10 cellular contexts compared by ENCODE assay signal in the genomic region with DNA sequence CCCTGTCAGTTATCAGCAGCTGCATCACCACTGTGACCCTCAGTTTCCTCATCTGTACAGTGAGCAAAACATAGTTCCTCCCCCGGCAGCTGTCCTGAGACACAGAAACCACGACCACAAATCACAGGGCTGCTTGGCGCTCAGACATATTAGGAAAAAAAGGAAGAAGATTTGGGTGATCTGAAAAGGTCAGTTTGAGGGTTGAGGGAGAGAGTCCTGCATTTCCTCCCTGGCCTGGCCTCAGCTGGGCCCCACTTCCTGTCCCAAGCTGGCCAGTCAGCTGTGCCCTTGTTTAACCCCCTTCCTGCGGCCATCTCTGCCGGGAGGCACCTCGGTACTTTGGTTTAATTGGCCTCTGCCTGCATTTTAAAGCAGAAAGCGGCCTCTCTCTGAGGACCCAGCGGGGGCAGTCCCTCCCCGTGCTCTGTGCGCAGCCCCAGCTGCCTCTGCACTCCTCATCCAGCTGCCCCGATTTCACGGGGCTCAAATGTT. TPM values are rescaled to one million over a fixed set of nuclear protein-coding genes. Genes with fewer than 3 reads are reported as not detected.
DNase-seq lines count a peak whose midpoint lies in the region; ATAC-seq and TF ChIP-seq lines count a peak whose summit lies in the region.
"Had no signal": no experiment of that assay in that cellular context is flagged by ENCODE, and none has a peak within 500 bp of the region (broad histone marks: within the 10 kb centered on the region; RNA-seq: fewer than 3 reads in every experiment).

No MANE protein-coding gene starts in this region.

- DNase-seq in GM23248 (no peak), T-helper 17 cell (no peak), right cardiac atrium (peak in 2 of 3 donors; percentile 74 to 80), spleen (no peak), NCI-H1694 (lab: John Stamatoyannopoulos, UW) (no peak), DMS79 (lab: John Stamatoyannopoulos, UW) (no peak)
- DNase-seq: islet precursor cell had no signal

- H3K9me3 ChIP-seq in GM23248 (ENCODE audit: low read depth) (no peaks in the 10 kb centered on the region), T-helper 17 cell (ENCODE audit: control insufficient read depth, low read length, poor library complexity, severe bottlenecking) (no peaks in the 10 kb centered on the region), right cardiac atrium (ENCODE audit: control insufficient read depth, low read length) (no peaks in the 10 kb centered on the region), spleen (no peaks in the 10 kb centered on the region)

- H3K27me3 Mint-ChIP-seq in T-helper 17 cell, result peaks cover 42% of the 10 kb centered on the region

- H3K27me3 ChIP-seq in GM23248 (replicated peaks; ENCODE audit: insufficient read depth) (no peaks in the 10 kb centered on the region), right cardiac atrium (ENCODE audit: control insufficient read depth, insufficient read depth) (no peaks in the 10 kb centered on the region), spleen (replicated peaks in 1 of 7) (peaks cover 0 to 36% (median 5%) of the 10 kb centered on the region in 7 donors)

- no peak overlapping the region for H3K27ac ChIP-seq in GM23248
- peak overlapping the region; percentile 61 for H3K27ac ChIP-seq in right cardiac atrium (ENCODE audit: low read length)
- peak overlapping the region; percentile 68 to 91 (median 88) for H3K27ac ChIP-seq in spleen
- H3K27ac ChIP-seq: VCaP had no signal

- H3K4me3 ChIP-seq in GM23248 (no peak overlapping the region), right cardiac atrium (ENCODE audit: low read length) (no peak overlapping the region), spleen (peak overlapping the region in 6 of 8 donors; percentile 15 to 65 (median 32))

- in situ Hi-C loops in GM23248 (cut with MboI), result no loop called here

- H2AFZ ChIP-seq in GM23248, result peak overlapping the region; percentile 55

- peaks cover 18% of the 10 kb centered on the region for H3K4me1 Mint-ChIP-seq in T-helper 17 cell

- peak overlapping the region; percentile 80 for H3K27ac Mint-ChIP-seq in T-helper 17 cell

- no peak for ATAC-seq in T-helper 17 cell
- ATAC-seq in right cardiac atrium, result peak; percentile 2 to 22
- ATAC-seq in GM21723 (IDR thresholded peaks at IDR 0.05; ENCODE audit: unreplicated experiment), result no peak
- no peak for ATAC-seq in HG02623 (IDR thresholded peaks at IDR 0.05; ENCODE audit: unreplicated experiment)

- H3K9me2 ChIP-seq in GM23248 (ENCODE audit: insufficient read depth), result no peaks in the 10 kb centered on the region

- TF ChIP-seq POLR2A in spleen (IDR thresholded peaks at IDR 0.05), result no peak

- WGBS in GM23248 (ENCODE audit: low coverage in 1 of 2, low lambda C conversion rate in 2 of 2, missing lambda C conversion rate in 2 of 2), 2 experiments, result 60 to 64% methylated on average over 11 to 12 of the region's 12 CpGs
- 44% methylated on average over 12 of the region's 12 CpGs for WGBS in right cardiac atrium
- 13 to 23% (median 17%) methylated on average over 12 of the region's 12 CpGs for WGBS in spleen, 5 donors

- TF ChIP-seq CTCF in spleen (IDR thresholded peaks at IDR 0.05 in 8 of 11, conservative IDR thresholded peaks at IDR 0.05 in 3 of 11), result no peak

- H3K79me2 ChIP-seq in GM23248 (ENCODE audit: insufficient read depth), result no peaks in the 10 kb centered on the region

- H3K9ac ChIP-seq in GM23248, result no peak overlapping the region

- no peaks in the 10 kb centered on the region for H4K20me1 ChIP-seq in GM23248 (ENCODE audit: insufficient read depth)

- no peaks in the 10 kb centered on the region for H3K36me3 ChIP-seq in GM23248 (ENCODE audit: low read depth)
- H3K36me3 ChIP-seq in spleen, result no peaks in the 10 kb centered on the region

- H3K4me1 ChIP-seq in GM23248 (ENCODE audit: insufficient read depth) (peaks cover 8% of the 10 kb centered on the region; the same call in 1 of the 2 replicates), right cardiac atrium (ENCODE audit: control insufficient read depth, insufficient read depth, low read length) (peaks cover 14% of the 10 kb centered on the region), spleen (peaks cover 6 to 71% (median 49%) of the 10 kb centered on the region in 6 donors)

- H3F3A ChIP-seq in GM23248 (ENCODE audit: insufficient read depth), result no peaks in the 10 kb centered on the region; the same call in 1 of the 2 replicates

- H3K4me2 ChIP-seq in GM23248 (ENCODE audit: unreplicated experiment), result no peak overlapping the region

- peaks cover 14% of the 10 kb centered on the region for H3K36me3 Mint-ChIP-seq in T-helper 17 cell (ENCODE audit: low read depth)

- no peak overlapping the region for H3K4me3 Mint-ChIP-seq in T-helper 17 cell

- intact Hi-C loops in right cardiac atrium (cut with DNase I) (loop anchor here in 1 of 4 donors (10.0 kb wide), 1 partner anchor 61 kb away; no protein-coding TSS in a partner anchor), spleen (cut with DNase I; ENCODE audit: low total_unique reads) (no loop called here)

RNA-seq across cellular contexts. Expression of gene CIBAR2, which starts 24.0 kb away (rescaled TPM):
- total RNA-seq in GM23248 (2014; rRNA removed; shearing (Covaris generic)), result not detected in 2 replicates
- polyA plus RNA-seq in GM23248 (2016; fragmentation: Nextera tagmentation; extraction: Ambion mirVana), result not detected in 2 replicates
- total RNA-seq in T-helper 17 cell, result not detected
- total RNA-seq in right cardiac atrium, result not detected
- 0.09 TPM for polyA plus RNA-seq in right cardiac atrium
- 1 to 10 TPM in 2 of 7 donors, under 1 TPM in 2, not detected in 3; 0.33 to 2.4 (median 0.91) TPM for total RNA-seq in spleen
- polyA plus RNA-seq in spleen, result under 1 TPM; 0.13 to 0.77 (median 0.30) TPM

Comparison
In these comparisons a context has a peak if more than half of its experiments do, and no peak if none do; other contexts are left out.
1. DNase-seq: peak in right cardiac atrium (2 of 3); none in GM23248 (single experiment), T-helper 17 cell (0 of 3), spleen (single experiment), NCI-H1694 (single experiment) and DMS79 (single experiment).
2. H3K4me3 ChIP-seq: peak in spleen (6 of 8); none in GM23248 (single experiment) and right cardiac atrium (single experiment).
3. ATAC-seq: peak in right cardiac atrium (2 of 2); none in T-helper 17 cell (single experiment), GM21723 (single experiment) and HG02623 (single experiment).